ENCODE assay signal across 24 cellular contexts in genomic region chr5:67052034-67052433, GRCh38.
"Had no signal": no experiment of that assay in that cellular context is flagged by ENCODE, and none has a peak within 500 bp of the region (broad histone marks: within the 10 kb centered on the region; RNA-seq: fewer than 3 reads in every experiment).

No MANE protein-coding gene starts in this region.

- H3K36me3 ChIP-seq: colonic mucosa, left lung, neural progenitor cell, right lobe of liver, thyroid gland had no signal

- H3K27me3 ChIP-seq: colonic mucosa, esophagus squamous epithelium, left lung, neural progenitor cell, right lobe of liver, thyroid gland had no signal

- H3K27me3 Mint-ChIP-seq: dendritic cell treated with granulocyte-macrophage colony-stimulating factor and Interleukin-4, amounts not matched to agents 40 ng/mL and 50 ng/mL, for 4 days; naive B cell; natural killer cell treated with Interleukin-12 subunit alpha and Interleukin-12 subunit beta and Interleukin-15 and Interleukin-18, amount 100 ng/mL, for 72 hours; progenitor cell of endocrine pancreas; stimulated activated naive B cell treated with anti-CD40 and anti-IgM and Interleukin-4, amounts not matched to agents 10 μg/mL and 1 μg/mL and 100 μg/mL, for 72 hours; stimulated activated naive CD8-positive, alpha-beta T cell treated with anti-CD3 and anti-CD28 coated beads, Interleukin-15, Interleukin-2, amounts not matched to agents 100 ng/mL and 50 ng/mL, for 24 hours; type B pancreatic cell had no signal

- DNase-seq: colonic mucosa; effector memory CD4-positive, alpha-beta T cell; erythroblast; esophagus squamous epithelium; head of caudate nucleus; left cardiac atrium; left lung; mesenchymal stem cell; mucosa of descending colon; naive B cell; right lobe of liver; small intestine; stimulated activated CD4-positive, alpha-beta T cell treated with anti-CD3 and anti-CD28 coated beads, Interleukin-15, amount 100 ng/mL, for 24 hours; stimulated activated CD4-positive, alpha-beta T cell treated with anti-CD3 and anti-CD28 coated beads, Interleukin-2, amount 100 ng/mL, for 48 hours; stimulated activated naive B cell treated with anti-CD40 and anti-IgM and Interleukin-4, amounts not matched to agents 10 μg/mL and 1 μg/mL and 100 μg/mL, for 72 hours; thyroid gland had no signal

- H3K4me2 ChIP-seq: neural progenitor cell had no signal

- H3K9ac ChIP-seq: neural progenitor cell, parathyroid adenoma had no signal

- H3K9me3 Mint-ChIP-seq: dendritic cell treated with granulocyte-macrophage colony-stimulating factor and Interleukin-4, amounts not matched to agents 40 ng/mL and 50 ng/mL, for 4 days; mesothelial cell of epicardium; naive B cell; natural killer cell treated with Interleukin-12 subunit alpha and Interleukin-12 subunit beta and Interleukin-15 and Interleukin-18, amount 100 ng/mL, for 72 hours; neural progenitor cell; stimulated activated naive B cell treated with anti-CD40 and anti-IgM and Interleukin-4, amounts not matched to agents 10 μg/mL and 1 μg/mL and 100 μg/mL, for 72 hours; stimulated activated naive CD8-positive, alpha-beta T cell treated with anti-CD3 and anti-CD28 coated beads, Interleukin-15, Interleukin-2, amounts not matched to agents 100 ng/mL and 50 ng/mL, for 24 hours; type B pancreatic cell had no signal

- H2AFZ ChIP-seq: neural progenitor cell, parathyroid adenoma had no signal

- H3K36me3 Mint-ChIP-seq: naive B cell; natural killer cell treated with Interleukin-12 subunit alpha and Interleukin-12 subunit beta and Interleukin-15 and Interleukin-18, amount 100 ng/mL, for 72 hours; stimulated activated naive B cell treated with anti-CD40 and anti-IgM and Interleukin-4, amounts not matched to agents 10 μg/mL and 1 μg/mL and 100 μg/mL, for 72 hours had no signal

- H3K9me3 ChIP-seq: colonic mucosa, esophagus squamous epithelium, left lung, mucosa of descending colon, right lobe of liver, thyroid gland had no signal

- H3K4me3 Mint-ChIP-seq: dendritic cell treated with granulocyte-macrophage colony-stimulating factor and Interleukin-4, amounts not matched to agents 40 ng/mL and 50 ng/mL, for 4 days; mesothelial cell of epicardium; naive B cell; natural killer cell treated with Interleukin-12 subunit alpha and Interleukin-12 subunit beta and Interleukin-15 and Interleukin-18, amount 100 ng/mL, for 72 hours; neural progenitor cell; stimulated activated naive B cell treated with anti-CD40 and anti-IgM and Interleukin-4, amounts not matched to agents 10 μg/mL and 1 μg/mL and 100 μg/mL, for 72 hours; stimulated activated naive CD8-positive, alpha-beta T cell treated with anti-CD3 and anti-CD28 coated beads, Interleukin-15, Interleukin-2, amounts not matched to agents 100 ng/mL and 50 ng/mL, for 24 hours; type B pancreatic cell had no signal

- H3K4me3 ChIP-seq: colonic mucosa, esophagus squamous epithelium, left lung, mucosa of descending colon, neural progenitor cell, right lobe of liver, thyroid gland had no signal

- H3K27ac Mint-ChIP-seq: dendritic cell treated with granulocyte-macrophage colony-stimulating factor and Interleukin-4, amounts not matched to agents 40 ng/mL and 50 ng/mL, for 4 days; mesothelial cell of epicardium; naive B cell; natural killer cell treated with Interleukin-12 subunit alpha and Interleukin-12 subunit beta and Interleukin-15 and Interleukin-18, amount 100 ng/mL, for 72 hours; neural progenitor cell; progenitor cell of endocrine pancreas; stimulated activated naive B cell treated with anti-CD40 and anti-IgM and Interleukin-4, amounts not matched to agents 10 μg/mL and 1 μg/mL and 100 μg/mL, for 72 hours; stimulated activated naive CD8-positive, alpha-beta T cell treated with anti-CD3 and anti-CD28 coated beads, Interleukin-15, Interleukin-2, amounts not matched to agents 100 ng/mL and 50 ng/mL, for 24 hours; type B pancreatic cell had no signal

- H3K27ac ChIP-seq: neural progenitor cell, parathyroid adenoma, right lobe of liver, thyroid gland had no signal
